In the genomic region with DNA sequence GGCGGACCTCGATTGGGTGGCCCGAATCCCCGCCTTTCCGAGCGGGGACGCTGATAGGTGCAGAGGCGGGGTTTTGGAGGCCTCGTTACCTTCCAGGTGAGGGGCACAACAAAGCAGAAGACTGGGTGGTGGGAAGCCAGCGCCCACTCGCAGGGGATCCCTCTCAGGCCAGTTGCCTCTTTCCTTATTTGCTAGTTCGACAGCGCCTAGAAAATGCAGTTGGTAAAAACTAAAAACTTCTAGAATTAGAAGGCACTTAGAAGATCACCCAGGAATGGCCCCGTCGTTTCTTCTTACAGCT, we compare ENCODE assay signal across 9 cellular contexts. TPM values are rescaled to one million over a fixed set of nuclear protein-coding genes. Genes with fewer than 3 reads are reported as not detected.
DNase-seq lines count a peak whose midpoint lies in the region; ATAC-seq and TF ChIP-seq lines count a peak whose summit lies in the region.
"Had no signal": no experiment of that assay in that cellular context is flagged by ENCODE, and none has a peak within 500 bp of the region (broad histone marks: within the 10 kb centered on the region; RNA-seq: fewer than 3 reads in every experiment).

No MANE protein-coding gene starts in this region.

- peaks cover 4% of the 10 kb centered on the region for H3K27me3 Mint-ChIP-seq in mesothelial cell of epicardium (ENCODE audit: low read depth)

- H3K4me1 ChIP-seq in left ventricle myocardium inferior (peaks cover 76% of the 10 kb centered on the region), breast epithelium (peaks cover 0 to 14% of the 10 kb centered on the region in 2 donors), uterus (peaks cover 5 to 10% of the 10 kb centered on the region in 2 donors)

- TF ChIP-seq CTCF in left ventricle myocardium inferior (IDR thresholded peaks at IDR 0.05; ENCODE audit: borderline replicate concordance) (no peak), breast epithelium (IDR thresholded peaks at IDR 0.05) (no peak), mesothelial cell of epicardium (IDR thresholded peaks at IDR 0.05; ENCODE audit: unreplicated experiment) (no peak), uterus (IDR thresholded peaks at IDR 0.05) (no peak)

- H3K27ac ChIP-seq in left ventricle myocardium inferior (replicated peaks) = peak overlapping the region; percentile 100
- H3K27ac ChIP-seq in breast epithelium = peak overlapping the region; percentile 36 to 100
- H3K27ac ChIP-seq in uterus = peak overlapping the region; percentile 100

- peak overlapping the region; percentile 98 for H3K4me3 Mint-ChIP-seq in mesothelial cell of epicardium

- no peaks in the 10 kb centered on the region for H3K9me3 ChIP-seq in left ventricle myocardium inferior (replicated peaks)
- H3K9me3 ChIP-seq in breast epithelium = no peaks in the 10 kb centered on the region
- H3K9me3 ChIP-seq in uterus = no peaks in the 10 kb centered on the region

- H3K4me3 ChIP-seq in left ventricle myocardium inferior (peak overlapping the region; percentile 96), breast epithelium (peak overlapping the region; percentile 93 to 99 (median 99)), uterus (peak overlapping the region; percentile 99 to 100)

- H3K27ac Mint-ChIP-seq in mesothelial cell of epicardium = peak overlapping the region; percentile 99

- H3K9me3 Mint-ChIP-seq in mesothelial cell of epicardium = no peaks in the 10 kb centered on the region

- H3K27me3 ChIP-seq in left ventricle myocardium inferior (ENCODE audit: low read depth) (no peaks in the 10 kb centered on the region), breast epithelium (no peaks in the 10 kb centered on the region), uterus (no peaks in the 10 kb centered on the region)

- peaks cover 32% of the 10 kb centered on the region for H3K4me1 Mint-ChIP-seq in mesothelial cell of epicardium

- H3K36me3 ChIP-seq in left ventricle myocardium inferior (peaks cover 34% of the 10 kb centered on the region), breast epithelium (no peaks in the 10 kb centered on the region), uterus (no peaks in the 10 kb centered on the region)

- TF ChIP-seq POLR2A in breast epithelium (IDR thresholded peaks at IDR 0.05) (no peak), uterus (IDR thresholded peaks at IDR 0.05) (no peak)

- intact Hi-C loops in left ventricle myocardium inferior (cut with micrococcal nuclease) = loop anchor here (10.0 kb wide), 1 partner anchor 224 kb away; no protein-coding TSS in a partner anchor
- intact Hi-C loops in left cardiac atrium (cut with DNase I) = loop anchor here in 1 of 2 donors (5.0 kb wide), 1 partner anchor 217 kb away; no protein-coding TSS in a partner anchor
- intact Hi-C loops in breast epithelium (cut with DNase I; ENCODE audit: low total_unique reads) = no loop called here
- intact Hi-C loops in uterus (cut with DNase I; ENCODE audit: low total_unique reads) = no loop called here

- ATAC-seq in left cardiac atrium = no peak
- no peak for ATAC-seq in GM21786 (IDR thresholded peaks at IDR 0.05; ENCODE audit: unreplicated experiment)
- ATAC-seq in HG02610 (IDR thresholded peaks at IDR 0.05; ENCODE audit: unreplicated experiment) = no peak

- DNase-seq in left ventricle myocardium inferior (no peak), left cardiac atrium (no peak), breast epithelium (ENCODE audit: low spot score in 2 of 2) (no peak), mesothelial cell of epicardium (ENCODE audit: low spot score in 2 of 2, unreplicated experiment in 2 of 2) (no peak), uterus (no peak)
- no peak for DNase-seq in stimulated activated CD4-positive, alpha-beta T cell treated with anti-CD3 and anti-CD28 coated beads, Interleukin-15, amount 100 ng/mL, for 24 hours

- peaks cover 9% of the 10 kb centered on the region for H3K36me3 Mint-ChIP-seq in mesothelial cell of epicardium

RNA-seq across cellular contexts. Expression of a gene that starts 0.7 kb away (rescaled TPM):
- total RNA-seq in left ventricle myocardium inferior = 52.6 TPM
- total RNA-seq in left cardiac atrium = 10 to 100 TPM; 47.5 to 49.0 TPM
- total RNA-seq in breast epithelium = 10 to 100 TPM; 37.6 to 57.4 (median 47.2) TPM
- 66.7 to 74.3 TPM (median 69.9 TPM) in 3 replicates for total RNA-seq in mesothelial cell of epicardium
- 100 to 1,000 TPM in 1 of 4 donors, 10 to 100 TPM in 3; 16.8 to 117 (median 40.8) TPM for total RNA-seq in uterus

RNA-seq across cellular contexts. Expression of a gene that starts 25.3 kb away (rescaled TPM):
- total RNA-seq in left ventricle myocardium inferior (12.8 TPM), left cardiac atrium (10 to 100 TPM in 1 of 2 donors, 1 to 10 TPM in 1; 5.3 to 13.9 TPM), breast epithelium (10 to 100 TPM in 1 of 3 donors, 1 to 10 TPM in 2; 8.0 to 11.6 (median 9.8) TPM), mesothelial cell of epicardium (15.7 to 16.5 TPM (median 16.1 TPM) in 3 replicates), uterus (10 to 100 TPM in 3 of 4 donors, 1 to 10 TPM in 1; 2.6 to 40.2 (median 19.5) TPM)

RNA-seq across cellular contexts. Expression of a gene that starts 58.6 kb away (rescaled TPM):
- 0.44 TPM for total RNA-seq in left ventricle myocardium inferior
- not detected for total RNA-seq in left cardiac atrium
- total RNA-seq in breast epithelium = not detected
- total RNA-seq in mesothelial cell of epicardium = not detected in 3 replicates
- 1 to 10 TPM in 1 of 4 donors, not detected in 3; 1.3 TPM for total RNA-seq in uterus
- total RNA-seq: G401 had no signal
